In the genomic region with DNA sequence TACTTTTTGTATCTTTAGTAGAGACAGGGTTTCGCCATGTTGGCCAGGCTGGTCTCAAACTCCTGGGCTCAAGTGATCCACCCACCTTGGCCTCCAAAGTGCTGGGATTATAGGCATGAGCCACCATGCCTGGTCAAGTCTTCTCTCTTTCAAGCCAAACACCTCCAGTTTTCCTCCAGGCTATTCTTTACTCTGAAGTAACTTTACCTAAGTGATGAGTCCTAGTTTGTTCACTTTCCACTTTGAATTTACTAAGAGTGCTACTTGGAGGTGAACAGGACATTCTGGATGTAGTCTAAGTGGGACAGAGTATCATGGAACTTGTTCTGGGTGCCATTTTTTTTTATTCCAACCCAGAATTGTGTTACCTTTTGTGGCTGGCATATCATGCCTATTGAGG, we compare ENCODE assay signal across 10 cellular contexts. TPM values are rescaled to one million over a fixed set of nuclear protein-coding genes. Genes with fewer than 3 reads are reported as not detected.
DNase-seq lines count a peak whose midpoint lies in the region; ATAC-seq, FAIRE-seq and TF ChIP-seq lines count a peak whose summit lies in the region.
"Not testable (repeated sequence)": the region's sequence is repeated elsewhere in the genome, so short reads cannot be mapped to it uniquely, and the experiment has no call there.
"Had no signal": no experiment of that assay in that cellular context is flagged by ENCODE, and none has a peak within 500 bp of the region (broad histone marks: within the 10 kb centered on the region; RNA-seq: fewer than 3 reads in every experiment).

No MANE protein-coding gene starts in this region.

- not testable (repeated sequence) for TF ChIP-seq CTCF in CD8-positive, alpha-beta T cell (IDR thresholded peaks at IDR 0.05); astrocyte (IDR thresholded peaks at IDR 0.05; ENCODE audit: insufficient read depth, low read depth, low read length); epithelial cell of esophagus (IDR thresholded peaks at IDR 0.05; ENCODE audit: insufficient read depth, low read depth, low read length, missing control alignments); foreskin keratinocyte (conservative IDR thresholded peaks at IDR 0.05); nephron progenitor cell (IDR thresholded peaks at IDR 0.05); suprapubic skin (IDR thresholded peaks at IDR 0.05)

- intact Hi-C loops in CD8-positive, alpha-beta T cell (cut with DNase I, micrococcal nuclease): not testable (repeated sequence)

- peaks cover 79% of the 10 kb centered on the region for H3K4me1 Mint-ChIP-seq in CD8-positive, alpha-beta T cell (ENCODE audit: low read depth)
- H3K4me1 Mint-ChIP-seq in T-helper 17 cell (peaks cover 57% of the 10 kb centered on the region), astrocyte (ENCODE audit: low read depth, unreplicated experiment) (peaks cover 47% of the 10 kb centered on the region)
- peaks cover 62% of the 10 kb centered on the region for H3K4me1 Mint-ChIP-seq in activated T-helper 17 cell treated with anti-CD3 and anti-CD28 coated beads, Interleukin-2, amount 50 U/mL, for 72 hours
- not testable (repeated sequence) for H3K4me1 Mint-ChIP-seq in nephron progenitor cell

- H3K4me2 ChIP-seq in astrocyte (ENCODE audit: low read length): not testable (repeated sequence)

- H2AFZ ChIP-seq in astrocyte (ENCODE audit: low read depth, low read length): not testable (repeated sequence)

- peak overlapping the region; percentile 56 for H3K27ac Mint-ChIP-seq in CD8-positive, alpha-beta T cell
- H3K27ac Mint-ChIP-seq in T-helper 17 cell: not testable (repeated sequence)
- peak overlapping the region; percentile 0 for H3K27ac Mint-ChIP-seq in activated T-helper 17 cell treated with anti-CD3 and anti-CD28 coated beads, Interleukin-2, amount 50 U/mL, for 72 hours
- H3K27ac Mint-ChIP-seq in astrocyte (ENCODE audit: unreplicated experiment) (peak overlapping the region; percentile 67), nephron progenitor cell (peak overlapping the region; percentile 95)

- peaks cover 74% of the 10 kb centered on the region for H3K36me3 Mint-ChIP-seq in CD8-positive, alpha-beta T cell
- H3K36me3 Mint-ChIP-seq in T-helper 17 cell (ENCODE audit: low read depth): not testable (repeated sequence)
- peaks cover 94% of the 10 kb centered on the region for H3K36me3 Mint-ChIP-seq in activated T-helper 17 cell treated with anti-CD3 and anti-CD28 coated beads, Interleukin-2, amount 50 U/mL, for 72 hours (ENCODE audit: low read depth)
- H3K36me3 Mint-ChIP-seq in astrocyte (ENCODE audit: low read depth, unreplicated experiment) (peaks cover 27% of the 10 kb centered on the region), nephron progenitor cell (ENCODE audit: low read depth) (peaks cover 34% of the 10 kb centered on the region)

- H3K4me3 ChIP-seq in CD8-positive, alpha-beta T cell (ENCODE audit: low read depth, low read length); astrocyte (ENCODE audit: insufficient read depth, low read depth, low read length); epithelial cell of esophagus (ENCODE audit: low read length); suprapubic skin: not testable (repeated sequence)

- POLR2A ChIA-PET in CD8-positive, alpha-beta T cell (lab: Charles Lee): interaction anchor here (2.2 kb wide), 1 partner anchor 13 kb away, joined by 13 read pairs; a partner anchor contains a TSS

- ATAC-seq in CD8-positive, alpha-beta T cell; T-helper 17 cell; activated T-helper 17 cell treated with anti-CD3 and anti-CD28 coated beads, Interleukin-2, amount 50 U/mL, for 72 hours (replicated peaks): not testable (repeated sequence)
- ATAC-seq in foreskin keratinocyte: peak; percentile 4

- FAIRE-seq in astrocyte (lab: Jason Lieb, UNC): not testable (repeated sequence)

- not testable (repeated sequence) for TF ChIP-seq EP300 in suprapubic skin (IDR thresholded peaks at IDR 0.05)

- not testable (repeated sequence) for H3K9me3 Mint-ChIP-seq in CD8-positive, alpha-beta T cell; activated T-helper 17 cell treated with anti-CD3 and anti-CD28 coated beads, Interleukin-2, amount 50 U/mL, for 72 hours; astrocyte (ENCODE audit: unreplicated experiment); nephron progenitor cell

- H3K79me2 ChIP-seq in astrocyte (ENCODE audit: insufficient read depth, low read length): peaks cover 77% of the 10 kb centered on the region

- 83% methylated on average over 1 of the region's 1 CpG for WGBS in suprapubic skin

- not testable (repeated sequence) for H3K9me3 ChIP-seq in CD8-positive, alpha-beta T cell (ENCODE audit: low read length); T-helper 17 cell (ENCODE audit: control insufficient read depth, low read length, poor library complexity, severe bottlenecking); astrocyte (ENCODE audit: insufficient read depth, low read depth, low read length); suprapubic skin

- H3K27me3 ChIP-seq in CD8-positive, alpha-beta T cell (ENCODE audit: insufficient read depth, low read length); astrocyte (ENCODE audit: insufficient read depth, low read length); foreskin keratinocyte; suprapubic skin: not testable (repeated sequence)

- not testable (repeated sequence) for DNase-seq in CD8-positive, alpha-beta T cell; T-helper 17 cell; astrocyte (ENCODE audit: low read depth); nephron progenitor cell; suprapubic skin (ENCODE audit: low spot score in 2 of 2)
- DNase-seq in epithelial cell of esophagus (ENCODE audit: low read depth): peak; percentile 83
- DNase-seq in foreskin keratinocyte: peak; percentile 37 to 65

- H3K9ac ChIP-seq in astrocyte (ENCODE audit: low read length): not testable (repeated sequence)

- peaks cover 39% of the 10 kb centered on the region for H3K4me1 ChIP-seq in CD8-positive, alpha-beta T cell (ENCODE audit: insufficient read depth, low read length)
- peaks cover 28% of the 10 kb centered on the region for H3K4me1 ChIP-seq in astrocyte (ENCODE audit: insufficient read depth, low read length)
- H3K4me1 ChIP-seq in foreskin keratinocyte: peaks cover 29% of the 10 kb centered on the region
- H3K4me1 ChIP-seq in suprapubic skin: peaks cover 43% of the 10 kb centered on the region

- CTCF ChIA-PET in CD8-positive, alpha-beta T cell (lab: Charles Lee): interaction anchor here (2.2 kb wide), 1 partner anchor 48 kb away, joined by 10 read pairs; no protein-coding TSS in a partner anchor

- not testable (repeated sequence) for H3K27me3 Mint-ChIP-seq in CD8-positive, alpha-beta T cell (ENCODE audit: low read depth); T-helper 17 cell; activated T-helper 17 cell treated with anti-CD3 and anti-CD28 coated beads, Interleukin-2, amount 50 U/mL, for 72 hours; astrocyte (ENCODE audit: low read depth, unreplicated experiment); nephron progenitor cell (ENCODE audit: low read depth, poor library complexity)

- not testable (repeated sequence) for H3K27ac ChIP-seq in CD8-positive, alpha-beta T cell (ENCODE audit: low read depth, low read length); astrocyte (ENCODE audit: low read depth, low read length)
- H3K27ac ChIP-seq in foreskin keratinocyte: peak overlapping the region; percentile 42
- H3K27ac ChIP-seq in suprapubic skin: peak overlapping the region; percentile 72

- TF ChIP-seq POLR2A in suprapubic skin (IDR thresholded peaks at IDR 0.05): not testable (repeated sequence)

- H3K4me3 Mint-ChIP-seq in CD8-positive, alpha-beta T cell; astrocyte (ENCODE audit: unreplicated experiment); nephron progenitor cell: not testable (repeated sequence)
- peak overlapping the region; percentile 61 for H3K4me3 Mint-ChIP-seq in T-helper 17 cell
- peak overlapping the region; percentile 43 for H3K4me3 Mint-ChIP-seq in activated T-helper 17 cell treated with anti-CD3 and anti-CD28 coated beads, Interleukin-2, amount 50 U/mL, for 72 hours

- H4K20me1 ChIP-seq in astrocyte (ENCODE audit: insufficient read depth, low read length): peaks cover 91% of the 10 kb centered on the region

- not testable (repeated sequence) for H3K36me3 ChIP-seq in CD8-positive, alpha-beta T cell (ENCODE audit: insufficient read depth, low read length); astrocyte (ENCODE audit: insufficient read depth, low read length); suprapubic skin

RNA-seq across cellular contexts. Expression of a gene that starts 13.4 kb away (rescaled TPM):
- total RNA-seq in CD8-positive, alpha-beta T cell: 10 to 100 TPM; 29.0 to 31.8 TPM
- total RNA-seq in T-helper 17 cell: 10 to 100 TPM; 34.2 to 39.7 TPM
- 10 to 100 TPM; 66.7 to 87.8 TPM for total RNA-seq in activated T-helper 17 cell treated with anti-CD3 and anti-CD28 coated beads, Interleukin-2, amount 50 U/mL, for 72 hours
- 84.8 and 86.3 TPM in 2 replicates for total RNA-seq in astrocyte
- total RNA-seq in foreskin keratinocyte: 87.6 and 89.1 TPM in 2 replicates
- 141 and 144 TPM in 2 replicates for polyA plus RNA-seq in foreskin keratinocyte
- 10 to 100 TPM; 26.2 to 74.9 (median 48.1) TPM for total RNA-seq in suprapubic skin

RNA-seq across cellular contexts. Expression of a gene that starts 44.6 kb away (rescaled TPM):
- 10 to 100 TPM; 25.4 to 26.2 TPM for total RNA-seq in CD8-positive, alpha-beta T cell
- total RNA-seq in T-helper 17 cell (10 to 100 TPM; 20.3 to 22.5 TPM), astrocyte (32.8 and 39.9 TPM in 2 replicates), foreskin keratinocyte (5.2 and 5.5 TPM in 2 replicates), suprapubic skin (10 to 100 TPM; 53.6 to 75.3 (median 58.4) TPM)
- 10 to 100 TPM; 15.1 to 42.6 TPM for total RNA-seq in activated T-helper 17 cell treated with anti-CD3 and anti-CD28 coated beads, Interleukin-2, amount 50 U/mL, for 72 hours
- polyA plus RNA-seq in foreskin keratinocyte: 0.76 and 0.85 TPM in 2 replicates

RNA-seq across cellular contexts. Expression of a gene that starts 47.3 kb away (rescaled TPM):
- total RNA-seq in CD8-positive, alpha-beta T cell: not detected
- total RNA-seq in T-helper 17 cell (not detected), astrocyte (298 and 540 TPM in 2 replicates), foreskin keratinocyte (0.21 and 0.37 TPM in 2 replicates), suprapubic skin (10 to 100 TPM in 3 of 4 donors, 1 to 10 TPM in 1; 9.4 to 43.5 (median 20.7) TPM)
- not detected for total RNA-seq in activated T-helper 17 cell treated with anti-CD3 and anti-CD28 coated beads, Interleukin-2, amount 50 U/mL, for 72 hours
- polyA plus RNA-seq in foreskin keratinocyte: 0.16 and 0.47 TPM in 2 replicates
- total RNA-seq: A172; CD4-positive, alpha-beta memory T cell had no signal
- polyA plus RNA-seq: CD4-positive, alpha-beta memory T cell had no signal
